In the genomic region with DNA sequence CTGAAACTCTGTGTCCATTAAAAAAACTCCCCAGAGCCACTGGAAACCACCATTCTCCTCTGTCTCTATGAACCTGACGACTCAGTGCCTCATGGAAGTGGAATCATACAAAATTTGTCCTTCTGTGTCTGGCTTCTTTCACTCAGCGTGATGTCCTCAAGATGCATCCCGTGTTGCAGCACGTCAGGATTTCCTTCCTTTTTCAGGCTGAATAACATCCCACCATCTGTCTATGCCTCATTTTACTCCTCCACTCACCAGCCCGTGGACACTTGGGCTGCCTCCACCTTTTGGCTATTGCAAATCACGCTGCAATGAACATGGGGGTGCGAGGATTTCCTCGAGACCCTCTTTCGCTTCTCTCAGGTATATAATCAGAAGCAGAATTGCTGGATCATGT, we compare ENCODE assay signal across 1 cellular context.
TF ChIP-seq lines count a peak whose summit lies in the region.

No MANE protein-coding gene starts in this region.

TF ChIP-seq in H1, 55 proteins besides CTCF, POLR2A, EP300 and RAD21:
- no peak for TF ChIP-seq YY1 (IDR thresholded peaks at IDR 0.05; ENCODE audit: low read depth, low read length)
- TF ChIP-seq BRCA1 (IDR thresholded peaks at IDR 0.05; ENCODE audit: low read depth, low read length), result no peak
- TF ChIP-seq TAF7 (optimal IDR thresholded peaks at IDR 0.05; ENCODE audit: borderline replicate concordance, low read depth, low read length), result no peak
- TF ChIP-seq TCF12 (IDR thresholded peaks at IDR 0.05; ENCODE audit: low read depth, low read length), result no peak
- no peak for TF ChIP-seq SRF (IDR thresholded peaks at IDR 0.05; ENCODE audit: low read depth, low read length)
